1 cellular context compared by ENCODE assay signal in genomic region chr12:1812650-1813302, GRCh38.
TF ChIP-seq lines count a peak whose summit lies in the region.

No MANE protein-coding gene starts in this region.

TF ChIP-seq in HepG2, 621 proteins besides CTCF, POLR2A, EP300 and RAD21 (continued from another document and continues in another):
- 0 out of 4 replicates have a peak, but pooled peaks of 1 of the 2 experiments have one; percentile 43 for TF ChIP-seq REST (IDR thresholded peaks at IDR 0.05; ENCODE audit: borderline replicate concordance in 1 of 2, low read depth in 1 of 2, low read length in 2 of 2)
- TF ChIP-seq ZNF274 (CRISPR knock-in tag; IDR thresholded peaks at IDR 0.05): no peak
- no peak for TF ChIP-seq ZNF441 (CRISPR knock-in tag; IDR thresholded peaks at IDR 0.05; ENCODE audit: borderline replicate concordance)
- peak; percentile 73; the same call in 1 of the 2 replicates for TF ChIP-seq MIXL1 (CRISPR knock-in tag; IDR thresholded peaks at IDR 0.05)
- no peak for TF ChIP-seq AHR (CRISPR knock-in tag; IDR thresholded peaks at IDR 0.05)
- no peak for TF ChIP-seq SYNCRIP (IDR thresholded peaks at IDR 0.05; ENCODE audit: insufficient read depth, low read depth, low read length)
- no peak for TF ChIP-seq GMEB1 (CRISPR knock-in tag; IDR thresholded peaks at IDR 0.05; ENCODE audit: borderline replicate concordance)
- peak; percentile 54; the same call in 1 of the 2 replicates for TF ChIP-seq SKIL (CRISPR knock-in tag; IDR thresholded peaks at IDR 0.05; ENCODE audit: borderline replicate concordance)
- no peak for TF ChIP-seq ATRX (CRISPR knock-in tag; IDR thresholded peaks at IDR 0.05; ENCODE audit: borderline replicate concordance)
- no peak for TF ChIP-seq ZNF205 (CRISPR knock-in tag; IDR thresholded peaks at IDR 0.05)
- peak; percentile 94 for TF ChIP-seq RARA (CRISPR knock-in tag; IDR thresholded peaks at IDR 0.05)
- TF ChIP-seq PAXIP1 (CRISPR knock-in tag; conservative IDR thresholded peaks at IDR 0.05): peak; percentile 77
- TF ChIP-seq HNF1A (IDR thresholded peaks at IDR 0.05; ENCODE audit: low read depth): no peak
- no peak for TF ChIP-seq HNF1A (CRISPR knock-in tag; IDR thresholded peaks at IDR 0.05; ENCODE audit: borderline replicate concordance)
- no peak for TF ChIP-seq SCMH1 (CRISPR knock-in tag; IDR thresholded peaks at IDR 0.05; ENCODE audit: borderline replicate concordance)
- TF ChIP-seq ZNF543 (CRISPR knock-in tag; IDR thresholded peaks at IDR 0.05): no peak
- TF ChIP-seq CBX1 (IDR thresholded peaks at IDR 0.05; ENCODE audit: low read depth): no peak
- no peak for TF ChIP-seq ZNF713 (CRISPR knock-in tag; IDR thresholded peaks at IDR 0.05)
- TF ChIP-seq ZNF512B (CRISPR knock-in tag; IDR thresholded peaks at IDR 0.05; ENCODE audit: borderline replicate concordance): no peak
- TF ChIP-seq FLYWCH1 (CRISPR knock-in tag; IDR thresholded peaks at IDR 0.05): no peak
- TF ChIP-seq ELF4 (CRISPR knock-in tag; IDR thresholded peaks at IDR 0.05; ENCODE audit: borderline replicate concordance): no peak
- TF ChIP-seq ZHX2 (IDR thresholded peaks at IDR 0.05; ENCODE audit: low read depth): 0 out of 2 replicates have a peak, but pooled peaks have one; percentile 30
- 0 out of 2 replicates have a peak, but pooled peaks have one; percentile 48 for TF ChIP-seq ZHX2 (CRISPR knock-in tag; IDR thresholded peaks at IDR 0.05; ENCODE audit: borderline replicate concordance)
- no peak for TF ChIP-seq MTF1 (CRISPR knock-in tag; IDR thresholded peaks at IDR 0.05)
- no peak for TF ChIP-seq PRPF4 (IDR thresholded peaks at IDR 0.05; ENCODE audit: low read depth, low read length, poor library complexity, severe bottlenecking)
- no peak for TF ChIP-seq ZNF264 (CRISPR knock-in tag; IDR thresholded peaks at IDR 0.05)
- no peak for TF ChIP-seq ZNF337 (CRISPR knock-in tag; IDR thresholded peaks at IDR 0.05; ENCODE audit: borderline replicate concordance, low read depth)
- no peak for TF ChIP-seq ZBTB25 (CRISPR knock-in tag; IDR thresholded peaks at IDR 0.05)
